In the genomic region with DNA sequence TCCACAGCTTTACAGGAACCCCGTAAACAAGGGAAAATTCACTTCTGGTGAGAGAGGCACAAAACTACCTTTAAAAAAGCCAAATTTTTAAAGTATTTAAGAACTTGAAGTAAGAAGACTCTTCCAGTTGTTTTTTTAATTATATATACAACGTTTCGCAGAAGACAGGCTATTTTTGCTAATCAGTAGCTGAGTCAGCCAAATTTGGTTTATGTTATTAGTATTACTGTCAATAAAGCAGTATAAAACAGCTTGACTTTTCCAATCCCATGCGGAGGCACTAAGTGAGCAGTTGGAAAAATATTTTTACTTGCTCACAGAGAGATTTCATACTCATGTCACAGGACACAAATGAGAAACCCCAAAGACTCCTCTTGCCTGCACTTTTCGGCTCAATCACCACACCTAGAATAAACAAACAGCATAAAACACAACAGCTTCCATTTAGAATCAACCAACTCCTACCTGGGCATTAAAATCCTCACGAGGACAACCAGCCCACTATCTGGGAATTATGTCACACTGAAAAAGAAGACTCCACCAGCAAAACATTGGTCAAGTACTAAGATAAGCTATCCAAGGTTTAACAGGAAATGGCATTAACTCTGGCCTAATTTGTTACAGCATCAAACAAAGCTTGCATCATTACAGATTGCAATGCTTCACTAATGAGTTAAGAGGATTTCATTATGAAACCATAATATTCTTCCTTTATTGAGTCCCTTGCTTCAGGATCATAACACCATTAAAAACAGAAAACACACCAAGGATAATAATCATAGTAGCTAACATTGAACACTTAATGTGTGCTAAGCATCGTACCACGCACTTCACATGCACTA, we compare ENCODE assay signal across 1 cellular context.
A peak's percentile ranks its signal among the peaks of the same experiment; 100 is the strongest.
TF ChIP-seq lines count a peak whose summit lies in the region.

No MANE protein-coding gene starts in this region.

TF ChIP-seq in HEK293, 187 proteins besides CTCF, POLR2A, EP300 and RAD21 (continued from another document):
- peak; percentile 28; the same call in 1 of the 2 replicates for TF ChIP-seq OSR2 (tag by site-specific recombination; IDR thresholded peaks at IDR 0.05)
- TF ChIP-seq ZNF664 (tag by site-specific recombination; IDR thresholded peaks at IDR 0.05), result peak; percentile 46; the same call in 1 of the 2 replicates
